13 cellular contexts compared by ENCODE assay signal in the genomic region with DNA sequence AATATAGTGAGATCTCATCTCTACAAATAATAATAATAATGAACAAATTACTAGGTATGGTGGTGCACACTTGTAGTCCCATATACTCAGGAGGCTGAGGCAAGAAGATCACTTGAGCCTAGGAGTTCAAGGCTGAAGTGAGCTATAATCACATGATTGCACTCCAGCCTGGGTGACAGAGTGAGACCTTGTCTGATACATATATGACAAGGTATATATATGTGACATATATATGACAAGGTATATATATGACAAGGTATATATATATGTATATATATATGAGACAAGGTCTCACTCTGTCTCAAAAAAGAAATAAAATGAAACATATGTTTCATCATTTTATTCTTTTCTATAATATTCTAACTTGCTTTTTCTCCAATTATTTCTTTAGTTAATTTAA.
A peak's percentile ranks its signal among the peaks of the same experiment; 100 is the strongest.
DNase-seq lines count a peak whose midpoint lies in the region; ATAC-seq and TF ChIP-seq lines count a peak whose summit lies in the region.
"Had no signal": no experiment of that assay in that cellular context is flagged by ENCODE, and none has a peak within 500 bp of the region (broad histone marks: within the 10 kb centered on the region; RNA-seq: fewer than 3 reads in every experiment).

No MANE protein-coding gene starts in this region.

- DNase-seq in NCI-H1694 (lab: John Stamatoyannopoulos, UW) (no peak), MCF 10A (ENCODE audit: unreplicated experiment) (no peak), AG08396 (ENCODE audit: low spot score) (no peak), NCI-H446 (lab: John Stamatoyannopoulos, UW) (no peak)
- DNase-seq: activated CD4-positive, alpha-beta T cell treated with anti-CD3 and anti-CD28 coated beads for 1 hour; mammary epithelial cell; NCI-H2171; SW 1271; testis had no signal

- no peak overlapping the region for H3K4me3 Mint-ChIP-seq in MCF 10A (ENCODE audit: unreplicated experiment)

- intact Hi-C loops in MCF 10A (cut with micrococcal nuclease): no loop called here

- H3K27me3 Mint-ChIP-seq in MCF 10A (ENCODE audit: insufficient read depth, unreplicated experiment): no peaks in the 10 kb centered on the region

- POLR2A ChIA-PET in MCF 10A (lab: Yijun Ruan, JAX): no interaction called here

- peaks cover 6% of the 10 kb centered on the region for H3K4me1 Mint-ChIP-seq in MCF 10A (ENCODE audit: insufficient read depth, unreplicated experiment)

- peak; percentile 36 for ATAC-seq in GM18909 (IDR thresholded peaks at IDR 0.05; ENCODE audit: poor library complexity, unreplicated experiment)
- peak; percentile 25 for ATAC-seq in GM21529 (IDR thresholded peaks at IDR 0.05; ENCODE audit: unreplicated experiment)
- peak; percentile 31 for ATAC-seq in HG03039 (IDR thresholded peaks at IDR 0.05; ENCODE audit: unreplicated experiment)
- peak; percentile 33 for ATAC-seq in HG03571 (IDR thresholded peaks at IDR 0.05; ENCODE audit: unreplicated experiment)

- H3K9me3 Mint-ChIP-seq in MCF 10A (ENCODE audit: unreplicated experiment): no peaks in the 10 kb centered on the region

- H3K27ac Mint-ChIP-seq in MCF 10A (ENCODE audit: low read depth, unreplicated experiment): no peak overlapping the region

- CTCF ChIA-PET in MCF 10A (lab: Yijun Ruan, JAX): no interaction called here

- BruUV-seq in MCF 10A (replicated peaks; lab: Mats Ljungman, UMichigan): no TSS peak

- TF ChIP-seq CTCF in MCF 10A (IDR thresholded peaks at IDR 0.05; ENCODE audit: unreplicated experiment): no peak

- no peaks in the 10 kb centered on the region for H3K36me3 Mint-ChIP-seq in MCF 10A (ENCODE audit: insufficient read depth, unreplicated experiment)
